In genomic region chr18:36464126-36464651, GRCh38 we compare ENCODE assay signal across 16 cellular contexts.
DNase-seq lines count a peak whose midpoint lies in the region; ATAC-seq, FAIRE-seq and TF ChIP-seq lines count a peak whose summit lies in the region.
"Had no signal": no experiment of that assay in that cellular context is flagged by ENCODE, and none has a peak within 500 bp of the region (broad histone marks: within the 10 kb centered on the region; RNA-seq: fewer than 3 reads in every experiment).

No MANE protein-coding gene starts in this region.

- POLR2A ChIA-PET in HepG2 (lab: Yijun Ruan, JAX) = no interaction called here

- in situ Hi-C loops in HepG2 (cut with HindIII; ENCODE audit: extremely low pct_ligation_motif_present, low pct_unique_long_range_greater_than_20kb) = no loop called here

- H3K79me2 ChIP-seq in Karpas-422 (ENCODE audit: low read length) (no peaks in the 10 kb centered on the region), HepG2 (ENCODE audit: insufficient read depth, low read length) (no peaks in the 10 kb centered on the region)

- H3K4me1 ChIP-seq in Karpas-422 (ENCODE audit: low read length) (peaks cover 7% of the 10 kb centered on the region), HepG2 (ENCODE audit: insufficient read depth, low read length) (peaks cover 44% of the 10 kb centered on the region)

- ATAC-seq in HepG2 (peak; percentile 30; the same call in 2 of the 3 replicates), HG02759 (IDR thresholded peaks at IDR 0.05; ENCODE audit: unreplicated experiment) (no peak), HG03135 (IDR thresholded peaks at IDR 0.05; ENCODE audit: unreplicated experiment) (no peak)
- ATAC-seq: mucosa of descending colon, T-helper 17 cell had no signal

- DNase-seq in DMS53 treated with DMSO at 0.1 percent for 48 hours (lab: John Stamatoyannopoulos, UW; ENCODE audit: unreplicated experiment) (peak; percentile 66), Karpas-422 (peak; percentile 27), amniotic epithelial cell (ENCODE audit: low read depth) (peak; percentile 34), HepG2 (ENCODE audit: low spot score) (peak; percentile 33), NCI-H1930 (lab: John Stamatoyannopoulos, UW) (no peak), EL (no peak)
- DNase-seq: activated CD4-positive, CD25-positive, alpha-beta regulatory T cell; central memory CD4-positive, alpha-beta T cell; effector CD4-positive, alpha-beta T cell; mucosa of descending colon; NCI-H1048; SHP77 treated with DMSO at 0.1 percent for 48 hours; stimulated activated CD4-positive, alpha-beta T cell treated with anti-CD3 and anti-CD28 coated beads, Interleukin-4, amount 100 ng/mL, for 1 hour; T-helper 17 cell had no signal

- TF ChIP-seq POLR2A in HepG2 (IDR thresholded peaks at IDR 0.05; ENCODE audit: insufficient read depth in 1 of 2, low read depth in 2 of 2, low read length in 2 of 2) = no peak

- 2% methylated on average over 5 of the region's 5 CpGs for WGBS in HepG2 (ENCODE audit: low lambda C conversion rate)

- FAIRE-seq in HepG2 (lab: Jason Lieb, UNC) = no peak

- H3K27me3 ChIP-seq in Karpas-422 (ENCODE audit: low read length) (no peaks in the 10 kb centered on the region), HepG2 (ENCODE audit: control insufficient read depth in 1 of 2, insufficient read depth in 2 of 2, low read length in 2 of 2) (peaks cover 0 to 4% of the 10 kb centered on the region in 2 experiments; a peak in 1 of 5 replicates)

- no peaks in the 10 kb centered on the region for H3K9me2 ChIP-seq in Karpas-422 (replicated peaks; ENCODE audit: insufficient read depth, low read length)

- H3K4me3 ChIP-seq in Karpas-422 (ENCODE audit: low read length) (no peak overlapping the region), HepG2 (replicated peaks in 1 of 3; ENCODE audit: insufficient read depth in 1 of 3, low read depth in 2 of 3, low read length in 3 of 3) (no peak overlapping the region)
- H3K4me3 ChIP-seq: mucosa of descending colon had no signal

- BruUV-seq in HepG2 (replicated peaks; lab: Mats Ljungman, UMichigan) = no TSS peak

- no peak overlapping the region for H3K27ac ChIP-seq in Karpas-422 (ENCODE audit: low read length)
- H3K27ac ChIP-seq in HepG2 (ENCODE audit: extremely low read length, insufficient read depth, low read length) = no peak overlapping the region

- H3K4me2 ChIP-seq in Karpas-422 (ENCODE audit: low read depth, low read length, poor library complexity, severe bottlenecking) (no peak overlapping the region), HepG2 (ENCODE audit: low read depth, low read length) (no peak overlapping the region)

- TF ChIP-seq RAD21 in HepG2 (CRISPR knock-in tag; IDR thresholded peaks at IDR 0.05) = no peak

- no peak for TF ChIP-seq CTCF in HepG2 (CRISPR knock-in tag; IDR thresholded peaks at IDR 0.05)

- TF ChIP-seq EP300 in HepG2 (IDR thresholded peaks at IDR 0.05; ENCODE audit: low read depth in 2 of 2, low read length in 2 of 2) = no peak
- TF ChIP-seq EP300 in HepG2 (CRISPR knock-in tag; IDR thresholded peaks at IDR 0.05; ENCODE audit: borderline replicate concordance) = no peak

- H2AFZ ChIP-seq in Karpas-422 (ENCODE audit: low read length) (no peak overlapping the region), HepG2 (ENCODE audit: low read length) (no peak overlapping the region)

- H4K20me1 ChIP-seq in Karpas-422 (ENCODE audit: insufficient read depth, low read depth, low read length) (no peaks in the 10 kb centered on the region), HepG2 (ENCODE audit: insufficient read depth, low read length) (no peaks in the 10 kb centered on the region)

- intact Hi-C loops in HepG2 (cut with micrococcal nuclease; ENCODE audit: unreplicated experiment) = no loop called here

- CTCF ChIA-PET in HepG2 (lab: Yijun Ruan, JAX; ENCODE audit: low intra/inter-chr PET ratio, low total read pairs) = no interaction called here

- H3K9ac ChIP-seq in Karpas-422 (ENCODE audit: low read length) (no peak overlapping the region), HepG2 (ENCODE audit: insufficient read depth, low read depth, low read length) (no peak overlapping the region)

- H3K9me3 ChIP-seq in Karpas-422 (ENCODE audit: low read length) (no peaks in the 10 kb centered on the region), HepG2 (ENCODE audit: low read length) (no peaks in the 10 kb centered on the region)
- H3K9me3 ChIP-seq: mucosa of descending colon had no signal

- H3K36me3 ChIP-seq in Karpas-422 (ENCODE audit: insufficient read depth, low read length) (no peaks in the 10 kb centered on the region), HepG2 (replicated peaks in 1 of 2; ENCODE audit: control insufficient read depth in 1 of 2, insufficient read depth in 2 of 2, low read length in 2 of 2) (no peaks in the 10 kb centered on the region)

TF ChIP-seq in HepG2, 621 proteins besides CTCF, POLR2A, EP300 and RAD21:
- no peak for TF ChIP-seq ARID2 (CRISPR knock-in tag; IDR thresholded peaks at IDR 0.05; ENCODE audit: borderline replicate concordance)
- TF ChIP-seq FOXA3 (CRISPR knock-in tag; IDR thresholded peaks at IDR 0.05) = 0 out of 2 replicates have a peak, but pooled peaks have one; percentile 30
- TF ChIP-seq, protein P1, sequence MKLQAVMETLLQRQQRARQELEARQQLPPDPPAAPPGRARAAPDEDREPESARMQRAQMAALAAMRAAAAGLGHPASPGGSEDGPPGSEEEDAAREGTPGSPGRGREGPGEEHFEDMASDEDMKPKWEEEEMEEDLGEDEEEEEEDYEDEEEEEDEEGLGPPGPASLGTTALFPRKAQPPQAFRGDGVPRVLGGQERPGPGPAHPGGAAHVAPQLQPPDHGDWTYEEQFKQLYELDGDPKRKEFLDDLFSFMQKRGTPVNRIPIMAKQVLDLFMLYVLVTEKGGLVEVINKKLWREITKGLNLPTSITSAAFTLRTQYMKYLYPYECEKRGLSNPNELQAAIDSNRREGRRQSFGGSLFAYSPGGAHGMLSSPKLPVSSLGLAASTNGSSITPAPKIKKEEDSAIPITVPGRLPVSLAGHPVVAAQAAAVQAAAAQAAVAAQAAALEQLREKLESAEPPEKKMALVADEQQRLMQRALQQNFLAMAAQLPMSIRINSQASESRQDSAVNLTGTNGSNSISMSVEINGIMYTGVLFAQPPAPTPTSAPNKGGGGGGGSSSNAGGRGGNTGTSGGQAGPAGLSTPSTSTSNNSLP (IDR thresholded peaks at IDR 0.05; ENCODE audit: low read depth, low read length) = 0 out of 2 replicates have a peak, but pooled peaks have one; percentile 15
- 0 out of 2 replicates have a peak, but pooled peaks have one; percentile 10 for TF ChIP-seq RARA (CRISPR knock-in tag; IDR thresholded peaks at IDR 0.05)

Comparison
In these comparisons a context has a peak if more than half of its experiments do, and no peak if none do; other contexts are left out.
1. DNase-seq: peak in DMS53 treated with DMSO at 0.1 percent for 48 hours (single experiment), Karpas-422 (single experiment), amniotic epithelial cell (single experiment) and HepG2 (single experiment); none in NCI-H1930 (0 of 2) and EL (single experiment).